Comparison of ENCODE assay signal across 17 cellular contexts in the genomic region with DNA sequence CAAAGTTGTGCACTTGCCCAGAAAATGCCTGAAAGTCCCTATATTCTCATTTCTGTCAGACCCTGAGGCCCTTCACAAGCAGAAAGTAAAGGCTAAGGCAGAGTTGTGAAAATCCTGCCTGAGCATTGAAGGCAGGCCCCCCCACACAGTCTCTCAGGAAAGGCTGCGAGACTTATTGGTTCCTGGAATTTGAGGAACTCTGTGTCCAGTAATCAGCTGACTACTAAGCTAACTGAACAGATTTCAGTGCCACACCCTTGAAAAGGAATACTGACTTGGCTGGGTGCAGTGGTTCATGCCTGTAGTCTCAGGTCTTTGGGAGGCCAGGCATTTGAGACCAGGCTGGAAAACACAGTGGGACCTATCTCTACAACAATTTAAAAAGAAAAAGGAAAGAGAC. TPM values are rescaled to one million over a fixed set of nuclear protein-coding genes. Genes with fewer than 3 reads are reported as not detected.
DNase-seq lines count a peak whose midpoint lies in the region; ATAC-seq, FAIRE-seq and TF ChIP-seq lines count a peak whose summit lies in the region.
"Had no signal": no experiment of that assay in that cellular context is flagged by ENCODE, and none has a peak within 500 bp of the region (broad histone marks: within the 10 kb centered on the region; RNA-seq: fewer than 3 reads in every experiment).

No MANE protein-coding gene starts in this region.

- H3K4me1 ChIP-seq in SK-N-SH (ENCODE audit: control insufficient read depth in 1 of 2, insufficient read depth in 2 of 2, low read depth in 1 of 2, low read length in 1 of 2) = no peaks in the 10 kb centered on the region; a peak in 1 of 4 replicates
- H3K4me1 ChIP-seq in HepG2 (ENCODE audit: insufficient read depth, low read length) = peaks cover 23% of the 10 kb centered on the region
- H3K4me1 ChIP-seq: body of pancreas had no signal

- peak overlapping the region; percentile 53 for H3K4me3 Mint-ChIP-seq in dendritic cell treated with granulocyte-macrophage colony-stimulating factor and Interleukin-4, amounts not matched to agents 40 ng/mL and 50 ng/mL, for 4 days
- no peak overlapping the region for H3K4me3 Mint-ChIP-seq in endothelial cell (ENCODE audit: unreplicated experiment)
- H3K4me3 Mint-ChIP-seq: CD4-positive, alpha-beta memory T cell had no signal

- no peak for TF ChIP-seq EP300 in SK-N-SH (IDR thresholded peaks at IDR 0.05; ENCODE audit: borderline replicate concordance in 1 of 2, low read depth in 1 of 2, low read length in 1 of 2)
- no peak for TF ChIP-seq EP300 in HepG2 (IDR thresholded peaks at IDR 0.05; ENCODE audit: low read depth in 2 of 2, low read length in 2 of 2)
- TF ChIP-seq EP300 in HepG2 (CRISPR knock-in tag; IDR thresholded peaks at IDR 0.05; ENCODE audit: borderline replicate concordance) = no peak

- H3K36me3 Mint-ChIP-seq in dendritic cell treated with granulocyte-macrophage colony-stimulating factor and Interleukin-4, amounts not matched to agents 40 ng/mL and 50 ng/mL, for 4 days (ENCODE audit: low read depth) = no peaks in the 10 kb centered on the region
- no peaks in the 10 kb centered on the region for H3K36me3 Mint-ChIP-seq in endothelial cell (ENCODE audit: low read depth, unreplicated experiment)
- H3K36me3 Mint-ChIP-seq: CD4-positive, alpha-beta memory T cell had no signal

- no peak overlapping the region for H3K9ac ChIP-seq in SK-N-SH
- no peak overlapping the region for H3K9ac ChIP-seq in HepG2 (ENCODE audit: insufficient read depth, low read depth, low read length)

- in situ Hi-C loops in HepG2 (cut with HindIII; ENCODE audit: extremely low pct_ligation_motif_present, low pct_unique_long_range_greater_than_20kb) = no loop called here

- TF ChIP-seq RAD21 in SK-N-SH (IDR thresholded peaks at IDR 0.05; ENCODE audit: low read length) = no peak
- no peak for TF ChIP-seq RAD21 in HepG2 (CRISPR knock-in tag; IDR thresholded peaks at IDR 0.05)

- BruUV-seq in HepG2 (replicated peaks; lab: Mats Ljungman, UMichigan) = no TSS peak

- peaks cover 20% of the 10 kb centered on the region for H3K4me1 Mint-ChIP-seq in dendritic cell treated with granulocyte-macrophage colony-stimulating factor and Interleukin-4, amounts not matched to agents 40 ng/mL and 50 ng/mL, for 4 days (ENCODE audit: low read depth)
- no peaks in the 10 kb centered on the region for H3K4me1 Mint-ChIP-seq in endothelial cell (ENCODE audit: unreplicated experiment)
- H3K4me1 Mint-ChIP-seq: CD4-positive, alpha-beta memory T cell had no signal

- H3K9me3 Mint-ChIP-seq in dendritic cell treated with granulocyte-macrophage colony-stimulating factor and Interleukin-4, amounts not matched to agents 40 ng/mL and 50 ng/mL, for 4 days = no peaks in the 10 kb centered on the region
- no peaks in the 10 kb centered on the region for H3K9me3 Mint-ChIP-seq in endothelial cell (ENCODE audit: unreplicated experiment)

- WGBS in SK-N-SH (ENCODE audit: low lambda C conversion rate) = 89% methylated on average over 1 of the region's 1 CpG
- 0% methylated on average over 1 of the region's 1 CpG for WGBS in HepG2 (ENCODE audit: low lambda C conversion rate)

- CTCF ChIA-PET in SK-N-SH (lab: Yijun Ruan, JAX) = interaction anchor here (2.0 kb wide), 1 partner anchor 175 kb away, joined by 5 read pairs; no protein-coding TSS in a partner anchor
- CTCF ChIA-PET in HepG2 (lab: Yijun Ruan, JAX; ENCODE audit: low intra/inter-chr PET ratio, low total read pairs) = no interaction called here

- POLR2A ChIA-PET in SK-N-SH (lab: Yijun Ruan, JAX) (no interaction called here), HepG2 (lab: Yijun Ruan, JAX) (no interaction called here)

- FAIRE-seq in HepG2 (lab: Jason Lieb, UNC) (no peak), urothelium cell line (lab: Jason Lieb, UNC) (peak; percentile 46)
- FAIRE-seq: GM12892 had no signal

- H3K27ac ChIP-seq in SK-N-SH (ENCODE audit: low read depth in 2 of 2, low read length in 1 of 2) = no peak overlapping the region; a peak in 1 of 4 replicates
- H3K27ac ChIP-seq in HepG2 (ENCODE audit: extremely low read length, insufficient read depth, low read length) = no peak overlapping the region
- H3K27ac ChIP-seq: body of pancreas had no signal

- ATAC-seq in SK-N-SH treated with all-trans-retinoic acid at 6 μM for 48 hours (peak; percentile 17; the same call in 1 of the 3 replicates), HepG2 (peak; percentile 44; the same call in 2 of the 3 replicates), GM21576 (IDR thresholded peaks at IDR 0.05; ENCODE audit: unreplicated experiment) (no peak)
- ATAC-seq: body of pancreas had no signal

- H2AFZ ChIP-seq in SK-N-SH (ENCODE audit: low read depth) (no peak overlapping the region), HepG2 (ENCODE audit: low read length) (no peak overlapping the region)

- H4K20me1 ChIP-seq in SK-N-SH (ENCODE audit: insufficient read depth) (no peaks in the 10 kb centered on the region), HepG2 (ENCODE audit: insufficient read depth, low read length) (no peaks in the 10 kb centered on the region)

- no peaks in the 10 kb centered on the region for H3K79me2 ChIP-seq in SK-N-SH (ENCODE audit: insufficient read depth)
- no peaks in the 10 kb centered on the region for H3K79me2 ChIP-seq in HepG2 (ENCODE audit: insufficient read depth, low read length)

- H3K9me2 ChIP-seq in SK-N-SH = no peaks in the 10 kb centered on the region

- TF ChIP-seq CTCF in SK-N-SH (IDR thresholded peaks at IDR 0.05) (no peak), HepG2 (CRISPR knock-in tag; IDR thresholded peaks at IDR 0.05) (no peak), endothelial cell (IDR thresholded peaks at IDR 0.05; ENCODE audit: unreplicated experiment) (no peak)

- H3K4me3 ChIP-seq in SK-N-SH (ENCODE audit: low read depth in 2 of 2, low read length in 1 of 2) (no peak overlapping the region), HepG2 (replicated peaks in 1 of 3; ENCODE audit: insufficient read depth in 1 of 3, low read depth in 2 of 3, low read length in 3 of 3) (no peak overlapping the region)
- H3K4me3 ChIP-seq: body of pancreas had no signal

- H3K36me3 ChIP-seq in SK-N-SH (replicated peaks in 1 of 2; ENCODE audit: control insufficient read depth in 1 of 2, insufficient read depth in 2 of 2, low read length in 1 of 2) (no peaks in the 10 kb centered on the region), HepG2 (replicated peaks in 1 of 2; ENCODE audit: control insufficient read depth in 1 of 2, insufficient read depth in 2 of 2, low read length in 2 of 2) (no peaks in the 10 kb centered on the region)

- intact Hi-C loops in dendritic cell treated with granulocyte-macrophage colony-stimulating factor and Interleukin-4, amounts not matched to agents 40 ng/mL and 50 ng/mL, for 4 days (cut with micrococcal nuclease) = no loop called here
- intact Hi-C loops in HepG2 (cut with micrococcal nuclease; ENCODE audit: unreplicated experiment) = no loop called here

- DNase-seq in SK-N-SH = no peak
- DNase-seq in HepG2 (ENCODE audit: low spot score) = no peak
- no peak for DNase-seq in urothelium cell line (ENCODE audit: low spot score)
- no peak for DNase-seq in endothelial cell (ENCODE audit: low spot score)
- DNase-seq in NCI-H128 (lab: John Stamatoyannopoulos, UW; ENCODE audit: unreplicated experiment) = no peak
- DNase-seq: 8988T; activated gamma-delta T cell treated with Interleukin-2 at 50 U/mL for 16 hours; CD4-positive, alpha-beta memory T cell; effector CD8-positive, alpha-beta T cell; Kasumi-1; NCI-H446 treated with DMSO at 0.1 percent for 48 hours; stimulated activated naive CD4-positive, alpha-beta T cell had no signal

- peaks cover 12% of the 10 kb centered on the region for H3K27me3 Mint-ChIP-seq in dendritic cell treated with granulocyte-macrophage colony-stimulating factor and Interleukin-4, amounts not matched to agents 40 ng/mL and 50 ng/mL, for 4 days
- H3K27me3 Mint-ChIP-seq in endothelial cell (ENCODE audit: unreplicated experiment) = peaks cover 2% of the 10 kb centered on the region

- no peak overlapping the region for H3K4me2 ChIP-seq in SK-N-SH
- no peak overlapping the region for H3K4me2 ChIP-seq in HepG2 (ENCODE audit: low read depth, low read length)

- peak overlapping the region; percentile 91 for H3K27ac Mint-ChIP-seq in dendritic cell treated with granulocyte-macrophage colony-stimulating factor and Interleukin-4, amounts not matched to agents 40 ng/mL and 50 ng/mL, for 4 days
- H3K27ac Mint-ChIP-seq in endothelial cell (ENCODE audit: unreplicated experiment) = no peak overlapping the region
- H3K27ac Mint-ChIP-seq: CD4-positive, alpha-beta memory T cell had no signal

- no peaks in the 10 kb centered on the region for H3K27me3 ChIP-seq in SK-N-SH (ENCODE audit: insufficient read depth)
- no peaks in the 10 kb centered on the region; a peak in 1 of 5 replicates for H3K27me3 ChIP-seq in HepG2 (ENCODE audit: control insufficient read depth in 1 of 2, insufficient read depth in 2 of 2, low read length in 2 of 2)
- H3K27me3 ChIP-seq: body of pancreas had no signal

- peaks cover 9% of the 10 kb centered on the region for H3F3A ChIP-seq in SK-N-SH (replicated peaks; ENCODE audit: insufficient read depth)

- no peak for TF ChIP-seq POLR2A in HepG2 (IDR thresholded peaks at IDR 0.05; ENCODE audit: insufficient read depth in 1 of 2, low read depth in 2 of 2, low read length in 2 of 2)

- H3K9me3 ChIP-seq in SK-N-SH (no peaks in the 10 kb centered on the region), HepG2 (ENCODE audit: low read length) (no peaks in the 10 kb centered on the region)
- H3K9me3 ChIP-seq: body of pancreas had no signal

RNA-seq across cellular contexts. Expression of a gene that starts 21.1 kb away (rescaled TPM):
- 4.0 and 4.4 TPM in 2 replicates for polyA plus RNA-seq in SK-N-SH (2012; rRNA removed)
- 10.4 and 12.2 TPM in 2 replicates for polyA plus RNA-seq in SK-N-SH (2012; cell fraction: cytosol; rRNA removed)
- 6.7 and 7.0 TPM in 2 replicates for polyA plus RNA-seq in SK-N-SH (2012; cell fraction: nucleus; rRNA removed)
- total RNA-seq in HepG2 (2016; rRNA removed; fragmentation: Illumina TruSeq; extraction: Trizol) = 11.0 and 22.5 TPM in 2 replicates
- total RNA-seq in HepG2 (2016; cell fraction: cytosol; rRNA removed; fragmentation: Illumina TruSeq; extraction: Trizol; ENCODE audit: low read depth) = 3.9 and 4.8 TPM in 2 replicates
- 10.3 and 22.7 TPM in 2 replicates for total RNA-seq in HepG2 (2016; cell fraction: insoluble cytoplasmic fraction; rRNA removed; fragmentation: Illumina TruSeq; extraction: Trizol)
- total RNA-seq in HepG2 (2016; cell fraction: membrane; rRNA removed; fragmentation: Illumina TruSeq; extraction: Trizol) = 19.8 and 21.1 TPM in 2 replicates
- total RNA-seq in HepG2 (2016; cell fraction: nucleus; rRNA removed; fragmentation: Illumina TruSeq; extraction: Trizol) = 15.6 and 17.0 TPM in 2 replicates
- polyA plus RNA-seq in HepG2 (2011; rRNA removed) = 6.4 and 8.9 TPM in 2 replicates
- 2.7 and 5.2 TPM in 2 replicates for polyA plus RNA-seq in HepG2 (2011; cell fraction: cytosol; rRNA removed)
- polyA plus RNA-seq in HepG2 (2011; cell fraction: nucleus; rRNA removed) = 4.7 and 5.0 TPM in 2 replicates
- 13.6 and 14.4 TPM in 2 replicates for polyA plus RNA-seq in HepG2 (2012)
- polyA plus RNA-seq in HepG2 (2016; cell fraction: cytosol; fragmentation: Illumina TruSeq; extraction: Trizol; ENCODE audit: low read depth) = 4.4 and 5.3 TPM in 2 replicates
- polyA plus RNA-seq in HepG2 (2016; cell fraction: insoluble cytoplasmic fraction; fragmentation: Illumina TruSeq; extraction: Trizol; ENCODE audit: low read depth) = 31.8 and 35.2 TPM in 2 replicates
- polyA plus RNA-seq in HepG2 (2016; cell fraction: membrane; fragmentation: Illumina TruSeq; extraction: Trizol; ENCODE audit: low read depth) = 17.1 TPM in 2 replicates
- 17.7 and 18.9 TPM in 2 replicates for polyA plus RNA-seq in HepG2 (2016; cell fraction: nucleus; fragmentation: Illumina TruSeq; extraction: Trizol; ENCODE audit: insufficient read depth, low read depth)
- 7.8 and 8.6 TPM in 2 replicates for polyA minus RNA-seq in HepG2 (2011; rRNA and poly(A)+ RNA removed; ENCODE audit: low replicate concordance)
- 21.7 and 25.6 TPM in 2 replicates for polyA minus RNA-seq in HepG2 (2011; cell fraction: cytosol; rRNA and poly(A)+ RNA removed)
- 29.4 and 30.6 TPM in 2 replicates for polyA minus RNA-seq in HepG2 (2011; cell fraction: nucleus; rRNA and poly(A)+ RNA removed)
- total RNA-seq in endothelial cell (ENCODE audit: unreplicated experiment) = 43.7 TPM
